In genomic region chr5:131169810-131170539, GRCh38 we compare ENCODE assay signal across 1 cellular context.
A peak's percentile ranks its signal among the peaks of the same experiment; 100 is the strongest.
TF ChIP-seq lines count a peak whose summit lies in the region.

No MANE protein-coding gene starts in this region.

TF ChIP-seq in HepG2, 621 proteins besides CTCF, POLR2A, EP300 and RAD21 (continued from another document):
- TF ChIP-seq DZIP1 (CRISPR knock-in tag; IDR thresholded peaks at IDR 0.05) (no peak), ATM (IDR thresholded peaks at IDR 0.05; ENCODE audit: borderline replicate concordance) (no peak), RBM39 (IDR thresholded peaks at IDR 0.05; ENCODE audit: low read depth, low read length, poor library complexity, severe bottlenecking) (no peak), CEBPG (CRISPR knock-in tag; IDR thresholded peaks at IDR 0.05) (peak; percentile 74), HOXA5 (CRISPR knock-in tag; IDR thresholded peaks at IDR 0.05) (no peak), THAP8 (CRISPR knock-in tag; IDR thresholded peaks at IDR 0.05; ENCODE audit: borderline replicate concordance) (no peak), ZNF362 (CRISPR knock-in tag; IDR thresholded peaks at IDR 0.05; ENCODE audit: borderline replicate concordance) (0 out of 2 replicates have a peak, but pooled peaks have one; percentile 27), ETV5 (CRISPR knock-in tag; IDR thresholded peaks at IDR 0.05; ENCODE audit: borderline replicate concordance) (no peak), NFIC (IDR thresholded peaks at IDR 0.05; ENCODE audit: low read length) (peak; percentile 25; the same call in 1 of the 2 replicates)
